10 cellular contexts compared by ENCODE assay signal in the genomic region with DNA sequence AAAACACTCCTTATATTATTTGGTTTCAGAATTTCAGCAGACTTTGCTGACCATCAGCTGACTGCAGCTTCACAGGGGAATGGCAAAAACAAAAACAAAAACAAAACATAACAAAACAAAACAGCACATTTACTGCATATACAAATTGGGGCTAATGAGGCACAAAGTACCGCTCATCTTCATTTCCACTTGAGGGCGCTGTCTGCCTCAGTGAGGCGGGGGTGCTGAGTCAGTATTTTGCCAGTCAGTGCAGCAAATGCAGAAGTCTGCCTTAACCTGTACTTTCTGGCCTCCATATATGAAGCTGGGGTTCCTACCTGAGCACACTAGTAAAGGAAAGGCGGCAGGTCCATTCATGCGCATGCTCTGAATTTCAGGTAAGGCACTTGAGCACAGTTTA. TPM values are rescaled to one million over a fixed set of nuclear protein-coding genes. Genes with fewer than 3 reads are reported as not detected.
DNase-seq lines count a peak whose midpoint lies in the region; ATAC-seq and TF ChIP-seq lines count a peak whose summit lies in the region.
"Had no signal": no experiment of that assay in that cellular context is flagged by ENCODE, and none has a peak within 500 bp of the region (broad histone marks: within the 10 kb centered on the region; RNA-seq: fewer than 3 reads in every experiment).

No MANE protein-coding gene starts in this region.

- H3K4me3 ChIP-seq in CD8-positive, alpha-beta T cell (ENCODE audit: low read depth, low read length): no peak overlapping the region
- no peak overlapping the region for H3K4me3 ChIP-seq in right atrium auricular region

- H3K9me3 ChIP-seq in CD8-positive, alpha-beta T cell (ENCODE audit: low read length): no peaks in the 10 kb centered on the region
- no peaks in the 10 kb centered on the region for H3K9me3 ChIP-seq in right atrium auricular region

- CTCF ChIA-PET in CD8-positive, alpha-beta T cell (lab: Charles Lee): interaction anchor here (0.6 to 5.4 kb wide), 25 partner anchors 9 to 926 kb away, joined by 3 to 34 read pairs (median 4); a partner anchor contains a TSS

- H3K27me3 ChIP-seq in CD8-positive, alpha-beta T cell (ENCODE audit: insufficient read depth, low read length): no peaks in the 10 kb centered on the region
- no peaks in the 10 kb centered on the region for H3K27me3 ChIP-seq in right atrium auricular region

- H3K36me3 ChIP-seq in CD8-positive, alpha-beta T cell (ENCODE audit: insufficient read depth, low read length): no peaks in the 10 kb centered on the region
- H3K36me3 ChIP-seq in right atrium auricular region: no peaks in the 10 kb centered on the region

- H3K36me3 Mint-ChIP-seq in CD8-positive, alpha-beta T cell: no peaks in the 10 kb centered on the region
- H3K36me3 Mint-ChIP-seq in activated T-helper 17 cell treated with anti-CD3 and anti-CD28 coated beads, Interleukin-2, amount 50 U/mL, for 72 hours (ENCODE audit: low read depth): no peaks in the 10 kb centered on the region
- H3K36me3 Mint-ChIP-seq: IgD-negative memory B cell had no signal

- POLR2A ChIA-PET in CD8-positive, alpha-beta T cell (lab: Charles Lee): interaction anchor here (1.3 to 1.4 kb wide), 2 partner anchors 37 to 52 kb away, joined by 3 to 4 read pairs; no protein-coding TSS in a partner anchor

- intact Hi-C loops in CD8-positive, alpha-beta T cell (cut with DNase I, micrococcal nuclease): loop anchor here (1.0 to 10.0 kb wide), 5 partner anchors 297 to 1820 kb away; a partner anchor contains a TSS

- no peak overlapping the region for H3K27ac ChIP-seq in CD8-positive, alpha-beta T cell (ENCODE audit: low read depth, low read length)
- no peak overlapping the region for H3K27ac ChIP-seq in right atrium auricular region

- peak; percentile 20 for TF ChIP-seq CTCF in CD8-positive, alpha-beta T cell (IDR thresholded peaks at IDR 0.05)
- TF ChIP-seq CTCF in right atrium auricular region (IDR thresholded peaks at IDR 0.05): no peak

- H3K27ac Mint-ChIP-seq in CD8-positive, alpha-beta T cell: no peak overlapping the region
- H3K27ac Mint-ChIP-seq in activated T-helper 17 cell treated with anti-CD3 and anti-CD28 coated beads, Interleukin-2, amount 50 U/mL, for 72 hours: no peak overlapping the region

- H3K4me1 Mint-ChIP-seq in CD8-positive, alpha-beta T cell (ENCODE audit: low read depth): no peaks in the 10 kb centered on the region
- H3K4me1 Mint-ChIP-seq in activated T-helper 17 cell treated with anti-CD3 and anti-CD28 coated beads, Interleukin-2, amount 50 U/mL, for 72 hours: no peaks in the 10 kb centered on the region
- H3K4me1 Mint-ChIP-seq: IgD-negative memory B cell had no signal

- peaks cover 4% of the 10 kb centered on the region for H3K4me1 ChIP-seq in CD8-positive, alpha-beta T cell (ENCODE audit: insufficient read depth, low read length)
- H3K4me1 ChIP-seq in right atrium auricular region: no peaks in the 10 kb centered on the region

- no peaks in the 10 kb centered on the region for H3K27me3 Mint-ChIP-seq in CD8-positive, alpha-beta T cell (ENCODE audit: low read depth)
- no peaks in the 10 kb centered on the region for H3K27me3 Mint-ChIP-seq in activated T-helper 17 cell treated with anti-CD3 and anti-CD28 coated beads, Interleukin-2, amount 50 U/mL, for 72 hours
- H3K27me3 Mint-ChIP-seq: IgD-negative memory B cell had no signal

- no peak overlapping the region for H3K4me3 Mint-ChIP-seq in CD8-positive, alpha-beta T cell
- no peak overlapping the region for H3K4me3 Mint-ChIP-seq in activated T-helper 17 cell treated with anti-CD3 and anti-CD28 coated beads, Interleukin-2, amount 50 U/mL, for 72 hours
- H3K4me3 Mint-ChIP-seq: IgD-negative memory B cell had no signal

- DNase-seq in CD8-positive, alpha-beta T cell: peak in 4 of 7 experiments; percentile 3 to 55 (median 24)
- peak; percentile 38 for DNase-seq in NCI-H748 (lab: John Stamatoyannopoulos, UW; ENCODE audit: unreplicated experiment)
- DNase-seq in left lobe of liver (ENCODE audit: low spot score): no peak
- no peak for DNase-seq in right atrium auricular region (ENCODE audit: low spot score)
- DNase-seq in NCI-H446 treated with DMSO at 0.1 percent for 48 hours (lab: John Stamatoyannopoulos, UW): no peak

- peak; percentile 44 for ATAC-seq in CD8-positive, alpha-beta T cell
- ATAC-seq in GM21367 (IDR thresholded peaks at IDR 0.05; ENCODE audit: unreplicated experiment) (peak; percentile 58), left lobe of liver (peak; percentile 32), GM19328 (IDR thresholded peaks at IDR 0.05; ENCODE audit: unreplicated experiment) (no peak)
- peak; percentile 89 for ATAC-seq in activated T-helper 17 cell treated with anti-CD3 and anti-CD28 coated beads, Interleukin-2, amount 50 U/mL, for 72 hours (replicated peaks)

- no peaks in the 10 kb centered on the region for H3K9me3 Mint-ChIP-seq in CD8-positive, alpha-beta T cell
- H3K9me3 Mint-ChIP-seq in activated T-helper 17 cell treated with anti-CD3 and anti-CD28 coated beads, Interleukin-2, amount 50 U/mL, for 72 hours: no peaks in the 10 kb centered on the region
- H3K9me3 Mint-ChIP-seq: IgD-negative memory B cell had no signal

RNA-seq across cellular contexts. Expression of a gene that starts 13.5 kb away (rescaled TPM):
- not detected for total RNA-seq in CD8-positive, alpha-beta T cell
- not detected for total RNA-seq in activated T-helper 17 cell treated with anti-CD3 and anti-CD28 coated beads, Interleukin-2, amount 50 U/mL, for 72 hours
- not detected for total RNA-seq in left lobe of liver
- not detected for total RNA-seq in right atrium auricular region
- total RNA-seq: myocyte had no signal

Comparison
In these comparisons a context has a peak if more than half of its experiments do, and no peak if none do; other contexts are left out.
1. DNase-seq: peak in CD8-positive, alpha-beta T cell (4 of 7) and NCI-H748 (single experiment); none in left lobe of liver (single experiment), right atrium auricular region (single experiment) and NCI-H446 treated with DMSO at 0.1 percent for 48 hours (single experiment).